In genomic region chr12:39972119-39972518, GRCh38 we compare ENCODE assay signal across 23 cellular contexts.
A peak's percentile ranks its signal among the peaks of the same experiment; 100 is the strongest.
DNase-seq lines count a peak whose midpoint lies in the region; ATAC-seq and TF ChIP-seq lines count a peak whose summit lies in the region.
"Had no signal": no experiment of that assay in that cellular context is flagged by ENCODE, and none has a peak within 500 bp of the region (broad histone marks: within the 10 kb centered on the region; RNA-seq: fewer than 3 reads in every experiment).

No MANE protein-coding gene starts in this region.

- no peaks in the 10 kb centered on the region for H3K4me1 ChIP-seq in effector memory CD4-positive, alpha-beta T cell (ENCODE audit: control insufficient read depth, insufficient read depth, low read length, poor library complexity, severe bottlenecking)

- no peak overlapping the region for H3K27ac ChIP-seq in effector memory CD4-positive, alpha-beta T cell (ENCODE audit: insufficient read depth, low read length, poor library complexity, severe bottlenecking)
- H3K27ac ChIP-seq: HL-60, KMS-11, VCaP had no signal

- peaks cover 8% of the 10 kb centered on the region for H3K9me3 Mint-ChIP-seq in progenitor cell of endocrine pancreas (ENCODE audit: low read depth)
- H3K9me3 Mint-ChIP-seq: memory B cell, type B pancreatic cell had no signal

- no peaks in the 10 kb centered on the region for H3K36me3 ChIP-seq in effector memory CD4-positive, alpha-beta T cell (ENCODE audit: control insufficient read depth, insufficient read depth, low read length)

- H3K36me3 Mint-ChIP-seq in progenitor cell of endocrine pancreas (ENCODE audit: insufficient read depth): peaks cover 4% of the 10 kb centered on the region
- H3K36me3 Mint-ChIP-seq: CD14-positive monocyte, type B pancreatic cell had no signal

- no peaks in the 10 kb centered on the region for H3K27me3 ChIP-seq in effector memory CD4-positive, alpha-beta T cell (replicated peaks; ENCODE audit: control insufficient read depth, insufficient read depth, low read length, poor library complexity, severe bottlenecking)

- no peaks in the 10 kb centered on the region for H3K4me1 Mint-ChIP-seq in progenitor cell of endocrine pancreas (ENCODE audit: low read depth)
- H3K4me1 Mint-ChIP-seq: memory B cell had no signal

- H3K4me3 Mint-ChIP-seq in progenitor cell of endocrine pancreas (ENCODE audit: low read depth): no peak overlapping the region
- H3K4me3 Mint-ChIP-seq: activated CD8-positive, alpha-beta T cell treated with anti-CD3 and anti-CD28 coated beads for 36 hours; activated T-cell treated with anti-CD3 and anti-CD28 coated beads, Interleukin-2, amount 50 U/mL, for 72 hours; CD14-positive monocyte; memory B cell; nephron; type B pancreatic cell had no signal

- no peak for ATAC-seq in esophagus mucosa
- no peak for ATAC-seq in HG02642 (IDR thresholded peaks at IDR 0.05; ENCODE audit: poor library complexity, unreplicated experiment)
- ATAC-seq: activated CD8-positive, alpha-beta T cell treated with anti-CD3 and anti-CD28 coated beads for 36 hours; activated T-cell treated with anti-CD3 and anti-CD28 coated beads, Interleukin-2, amount 50 U/mL, for 72 hours; PC-3 had no signal

- DNase-seq in COLO829 (ENCODE audit: low spot score) (peak; percentile 1), LHCN-M2 (ENCODE audit: low read depth) (peak; percentile 6), amniotic epithelial cell (ENCODE audit: low read depth) (peak; percentile 60), foreskin melanocyte (peak; percentile 27), progenitor cell of endocrine pancreas (ENCODE audit: low spot score, unreplicated experiment) (no peak)
- no peak for DNase-seq in effector memory CD4-positive, alpha-beta T cell
- DNase-seq: activated CD8-positive, alpha-beta T cell treated with anti-CD3 and anti-CD28 coated beads for 36 hours; activated T-cell treated with anti-CD3 and anti-CD28 coated beads, Interleukin-2, amount 50 U/mL, for 72 hours; caudate nucleus; effector CD4-positive, alpha-beta T cell; NCI-H1694 treated with DMSO at 0.1 percent for 48 hours; PC-3; stimulated activated CD4-positive, alpha-beta T cell treated with anti-CD3 and anti-CD28 coated beads, Interleukin-12 subunit alpha, Interleukin-12 subunit beta, amount 100 ng/mL, for 4 hours; stimulated activated naive CD4-positive, alpha-beta T cell treated with Interleukin-2 at 50 U/mL for 16 hours had no signal

- no peak for TF ChIP-seq CTCF in progenitor cell of endocrine pancreas (IDR thresholded peaks at IDR 0.05; ENCODE audit: unreplicated experiment)

- no peaks in the 10 kb centered on the region for H3K27me3 Mint-ChIP-seq in progenitor cell of endocrine pancreas
- H3K27me3 Mint-ChIP-seq: activated CD8-positive, alpha-beta T cell treated with anti-CD3 and anti-CD28 coated beads for 36 hours; memory B cell; type B pancreatic cell had no signal

- no peaks in the 10 kb centered on the region for H3K9me3 ChIP-seq in effector memory CD4-positive, alpha-beta T cell (ENCODE audit: control insufficient read depth, low read length)

- no peak overlapping the region for H3K4me3 ChIP-seq in effector memory CD4-positive, alpha-beta T cell (ENCODE audit: insufficient read depth, low read depth, low read length, poor library complexity, severe bottlenecking)

- H3K27ac Mint-ChIP-seq in progenitor cell of endocrine pancreas: no peak overlapping the region
- H3K27ac Mint-ChIP-seq: activated CD8-positive, alpha-beta T cell treated with anti-CD3 and anti-CD28 coated beads for 36 hours; activated T-cell treated with anti-CD3 and anti-CD28 coated beads, Interleukin-2, amount 50 U/mL, for 72 hours; memory B cell; nephron; type B pancreatic cell had no signal

Comparison
In these comparisons a context has a peak if more than half of its experiments do, and no peak if none do; other contexts are left out.
1. DNase-seq: peak in COLO829 (single experiment), LHCN-M2 (single experiment), amniotic epithelial cell (single experiment) and foreskin melanocyte (single experiment); none in effector memory CD4-positive, alpha-beta T cell (0 of 3) and progenitor cell of endocrine pancreas (single experiment).